34 cellular contexts compared by ENCODE assay signal in the genomic region with DNA sequence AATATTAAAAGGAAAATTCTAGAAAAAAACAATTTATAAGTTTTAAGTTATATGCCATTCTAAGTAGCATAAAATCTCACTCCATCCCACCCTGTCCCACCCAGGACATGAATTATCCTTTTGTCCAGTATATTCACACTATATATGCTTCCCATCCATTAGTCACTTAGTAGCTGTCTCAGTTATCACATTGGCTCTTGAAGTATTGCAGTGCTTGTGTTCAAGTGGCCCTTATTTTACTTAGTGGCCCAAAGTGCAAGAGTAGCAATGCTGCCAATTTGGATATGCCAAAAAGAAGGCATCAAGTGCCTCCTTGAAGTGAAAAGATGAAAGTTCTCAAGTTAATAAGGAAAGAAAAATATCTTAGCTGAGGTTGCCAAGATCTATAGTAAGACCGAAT.
"Had no signal": no experiment of that assay in that cellular context is flagged by ENCODE, and none has a peak within 500 bp of the region (broad histone marks: within the 10 kb centered on the region; RNA-seq: fewer than 3 reads in every experiment).

No MANE protein-coding gene starts in this region.

- H3K27me3 ChIP-seq: adrenal gland, ascending aorta, body of pancreas, brain microvascular endothelial cell, breast epithelium, cardiac muscle cell had no signal

- H3K4me3 ChIP-seq: adrenal gland, ascending aorta, body of pancreas, breast epithelium, cardiac muscle cell had no signal

- H3K36me3 ChIP-seq: adrenal gland, ascending aorta, brain microvascular endothelial cell, breast epithelium, cardiac muscle cell had no signal

- ATAC-seq: activated naive CD4-positive, alpha-beta T cell treated with anti-CD3 and anti-CD28 coated beads, Interleukin-2, amount 50 U/mL, for 72 hours; activated naive CD8-positive, alpha-beta T cell treated with anti-CD3 and anti-CD28 coated beads, Interleukin-2, amount 50 U/mL, for 24 hours; activated T-cell treated with anti-CD3 and anti-CD28 coated beads, Interleukin-2, amount 50 U/mL, for 4 hours; activated T-cell treated with anti-CD3 and anti-CD28 coated beads, Interleukin-2, amount 50 U/mL, for 72 hours; activated T-helper 17 cell treated with anti-CD3 and anti-CD28 coated beads, Interleukin-2, amount 50 U/mL, for 72 hours; body of pancreas had no signal

- H3K27ac ChIP-seq: adrenal gland, ascending aorta, body of pancreas, brain microvascular endothelial cell, breast epithelium, cardiac muscle cell had no signal

- DNase-seq: activated effector memory CD4-positive, alpha-beta T cell treated with anti-CD3 and anti-CD28 coated beads, Interleukin-2, amount 50 U/mL, for 16 hours; activated effector memory CD4-positive, alpha-beta T cell treated with Interleukin-2 at 50 U/mL for 16 hours; activated gamma-delta T cell; activated gamma-delta T cell treated with Interleukin-2 at 50 U/mL for 16 hours; activated naive CD4-positive, alpha-beta T cell; activated naive CD4-positive, alpha-beta T cell treated with anti-CD3 and anti-CD28 coated beads for 36 hours; activated naive CD4-positive, alpha-beta T cell treated with anti-CD3 and anti-CD28 coated beads, Interleukin-2, amount 10 ng/mL, durations not matched to agents 7 days and 5 days; activated naive CD4-positive, alpha-beta T cell treated with anti-CD3 and anti-CD28 coated beads, Interleukin-2, amount 50 U/mL, for 16 hours; activated naive CD4-positive, alpha-beta T cell treated with Interleukin-2 at 50 U/mL for 16 hours; activated naive CD8-positive, alpha-beta T cell treated with anti-CD3 and anti-CD28 coated beads for 36 hours; activated naive CD8-positive, alpha-beta T cell treated with anti-CD3 and anti-CD28 coated beads, Interleukin-2, amount 10 ng/mL, durations not matched to agents 7 days and 5 days; activated naive CD8-positive, alpha-beta T cell treated with anti-CD3 and anti-CD28 coated beads, Interleukin-2, amount 50 U/mL, for 24 hours; activated T-cell treated with anti-CD3 and anti-CD28 coated beads, Interleukin-2, amount 50 U/mL, for 1 hour; activated T-cell treated with anti-CD3 and anti-CD28 coated beads, Interleukin-2, amount 50 U/mL, for 24 hours; activated T-cell treated with anti-CD3 and anti-CD28 coated beads, Interleukin-2, amount 50 U/mL, for 4 hours; activated T-cell treated with anti-CD3 and anti-CD28 coated beads, Interleukin-2, amount 50 U/mL, for 48 hours; activated T-cell treated with anti-CD3 and anti-CD28 coated beads, Interleukin-2, amount 50 U/mL, for 72 hours; adrenal gland; amniotic stem cell; amygdala; anterior cingulate cortex; aorta; body of pancreas; brain microvascular endothelial cell; caudate nucleus; central memory CD4-positive, alpha-beta T cell; cerebellar nuclear complex had no signal

- H3K4me1 ChIP-seq: adrenal gland, ascending aorta, body of pancreas, breast epithelium had no signal

- H3K9me3 ChIP-seq: adrenal gland, ascending aorta, body of pancreas, breast epithelium had no signal

- FAIRE-seq: astrocyte, bronchial epithelial cell had no signal
